17 cellular contexts compared by ENCODE assay signal in genomic region chr4:113955948-113956347, GRCh38. TPM values are rescaled to one million over a fixed set of nuclear protein-coding genes. Genes with fewer than 3 reads are reported as not detected.
DNase-seq lines count a peak whose midpoint lies in the region; ATAC-seq, FAIRE-seq and TF ChIP-seq lines count a peak whose summit lies in the region.
"Had no signal": no experiment of that assay in that cellular context is flagged by ENCODE, and none has a peak within 500 bp of the region (broad histone marks: within the 10 kb centered on the region; RNA-seq: fewer than 3 reads in every experiment).

No MANE protein-coding gene starts in this region.

- peaks cover 10% of the 10 kb centered on the region for H3K36me3 Mint-ChIP-seq in Calu3 (ENCODE audit: insufficient read depth, unreplicated experiment)
- H3K36me3 Mint-ChIP-seq: activated CD4-positive, alpha-beta memory T cell treated with anti-CD3 and anti-CD28 coated beads for 36 hours had no signal

- no TSS peak for BruUV-seq in Calu3 (replicated peaks; lab: Mats Ljungman, UMichigan)
- BruUV-seq in GM12878 (replicated peaks; lab: Mats Ljungman, UMichigan): no TSS peak

- no peaks in the 10 kb centered on the region for H3K4me1 ChIP-seq in GM12878 (ENCODE audit: control insufficient read depth, insufficient read depth, low read length)
- H3K4me1 ChIP-seq: lower lobe of right lung had no signal

- H3K36me3 ChIP-seq in GM12878 (ENCODE audit: control insufficient read depth in 2 of 2, insufficient read depth in 2 of 2, low read length in 1 of 2): no peaks in the 10 kb centered on the region
- H3K36me3 ChIP-seq: lower lobe of right lung, uterus had no signal

- no peaks in the 10 kb centered on the region for H3K27me3 Mint-ChIP-seq in Calu3 (ENCODE audit: unreplicated experiment)

- H3K9me3 Mint-ChIP-seq in Calu3 (ENCODE audit: low read depth, unreplicated experiment): no peaks in the 10 kb centered on the region
- H3K9me3 Mint-ChIP-seq: activated CD4-positive, alpha-beta memory T cell treated with anti-CD3 and anti-CD28 coated beads for 36 hours; activated T-helper 1 cell treated with anti-CD3 and anti-CD28 coated beads, Interleukin-12 subunit alpha, Interleukin-12 subunit beta, Interleukin-2, Interleukin-4 antibody, amounts not matched to agents 30 ng/mL and 10 ng/mL and 1 ng/mL, durations not matched to agents 14 hours and 24 hours and 36 hours; naive thymus-derived CD8-positive, alpha-beta T cell; stimulated activated naive CD8-positive, alpha-beta T cell treated with anti-CD3 and anti-CD28 coated beads, Interleukin-15, Interleukin-2, amounts not matched to agents 100 ng/mL and 50 ng/mL, for 24 hours had no signal

- CTCF ChIA-PET in Calu3 (lab: Charles Lee): interaction anchor here (0.5 kb wide), 1 partner anchor 115 kb away, joined by 4 read pairs; no protein-coding TSS in a partner anchor
- CTCF ChIA-PET in GM12878 (lab: Yijun Ruan, JAX): interaction anchor here (0.6 to 3.2 kb wide), 9 partner anchors 9 to 561 kb away, joined by 3 to 23 read pairs (median 5); no protein-coding TSS in a partner anchor

- no peak overlapping the region for H2AFZ ChIP-seq in GM12878 (ENCODE audit: control insufficient read depth, low read depth, low read length)

- no peaks in the 10 kb centered on the region for H3K9me3 ChIP-seq in GM12878 (replicated peaks; ENCODE audit: control insufficient read depth, insufficient read depth, low read length)
- H3K9me3 ChIP-seq: lower lobe of right lung, uterus had no signal

- RAD21 ChIA-PET in GM12878 (lab: Charles Lee; ENCODE audit: unreplicated experiment): interaction anchor here (0.6 to 3.3 kb wide), 9 partner anchors 66 to 422 kb away, joined by 3 to 25 read pairs (median 5); no protein-coding TSS in a partner anchor

- POLR2A ChIA-PET in GM12878 (lab: Charles Lee): interaction anchor here (0.6 to 2.2 kb wide), 7 partner anchors 11 to 1144 kb away, joined by 3 to 6 read pairs (median 4); no protein-coding TSS in a partner anchor

- no peaks in the 10 kb centered on the region for H3K27me3 ChIP-seq in GM12878 (replicated peaks in 1 of 2; ENCODE audit: control insufficient read depth in 2 of 2, insufficient read depth in 2 of 2, low read length in 1 of 2)
- H3K27me3 ChIP-seq: uterus had no signal

- TF ChIP-seq RAD21 in GM12878 (IDR thresholded peaks at IDR 0.05; ENCODE audit: insufficient read depth, low read depth, low read length): no peak

- no peak for TF ChIP-seq EP300 in GM12878 (IDR thresholded peaks at IDR 0.05; ENCODE audit: borderline replicate concordance in 1 of 2, control insufficient read depth in 1 of 2, low read depth in 2 of 2, low read length in 2 of 2)

- SMC1A ChIA-PET in GM12878 (lab: Charles Lee; ENCODE audit: uncharacterized antibody, unreplicated experiment): interaction anchor here (0.7 to 10.8 kb wide), 26 partner anchors 8 to 601 kb away, joined by 3 to 145 read pairs (median 4); no protein-coding TSS in a partner anchor

- no peak overlapping the region for H3K27ac ChIP-seq in GM12878 (ENCODE audit: control insufficient read depth, insufficient read depth)
- H3K27ac ChIP-seq: lower lobe of right lung, uterus had no signal

- H3K79me2 ChIP-seq in GM12878 (ENCODE audit: control insufficient read depth, insufficient read depth, low read length): no peaks in the 10 kb centered on the region

- FAIRE-seq in GM19239 (lab: Jason Lieb, UNC): peak; percentile 66
- no peak for FAIRE-seq in GM12878 (lab: Jason Lieb, UNC)
- FAIRE-seq: frontal cortex had no signal

- ATAC-seq in HG03342 (IDR thresholded peaks at IDR 0.05; ENCODE audit: unreplicated experiment): peak; percentile 50
- ATAC-seq in GM12878: peak; percentile 68
- ATAC-seq in esophagus mucosa: no peak
- no peak for ATAC-seq in GM18505 (IDR thresholded peaks at IDR 0.05; ENCODE audit: unreplicated experiment)
- ATAC-seq: lower lobe of right lung; naive thymus-derived CD8-positive, alpha-beta T cell had no signal

- in situ Hi-C loops in GM12878 (cut with MboI): loop anchor here (10.0 kb wide), 1 partner anchor 429 kb away; no protein-coding TSS in a partner anchor

- peaks cover 51% of the 10 kb centered on the region for H3K4me1 Mint-ChIP-seq in Calu3 (ENCODE audit: low read depth, unreplicated experiment)

- no peak overlapping the region for H3K9ac ChIP-seq in GM12878 (ENCODE audit: control insufficient read depth, insufficient read depth, low read length)

- H4K20me1 ChIP-seq in GM12878 (ENCODE audit: control insufficient read depth, insufficient read depth): no peaks in the 10 kb centered on the region

- WGBS in GM12878 (ENCODE audit: insufficient coverage, insufficient replicate concordance, low lambda C conversion rate, missing lambda C conversion rate): 37% methylated on average over 3 of the region's 3 CpGs

- peak overlapping the region; percentile 53 for H3K27ac Mint-ChIP-seq in Calu3 (ENCODE audit: unreplicated experiment)
- H3K27ac Mint-ChIP-seq: activated CD4-positive, alpha-beta memory T cell treated with anti-CD3 and anti-CD28 coated beads for 36 hours; activated T-helper 1 cell treated with anti-CD3 and anti-CD28 coated beads, Interleukin-12 subunit alpha, Interleukin-12 subunit beta, Interleukin-2, Interleukin-4 antibody, amounts not matched to agents 30 ng/mL and 10 ng/mL and 1 ng/mL, durations not matched to agents 14 hours and 24 hours and 36 hours; naive thymus-derived CD8-positive, alpha-beta T cell; stimulated activated naive CD8-positive, alpha-beta T cell treated with anti-CD3 and anti-CD28 coated beads, Interleukin-15, Interleukin-2, amounts not matched to agents 100 ng/mL and 50 ng/mL, for 24 hours had no signal

- TF ChIP-seq CTCF in Calu3 (IDR thresholded peaks at IDR 0.05; ENCODE audit: unreplicated experiment) (no peak), GM12878 (IDR thresholded peaks at IDR 0.05 in 2 of 3, conservative IDR thresholded peaks at IDR 0.05 in 1 of 3; ENCODE audit: control insufficient read depth in 2 of 3, extremely low read depth in 1 of 3, insufficient read depth in 1 of 3, low read depth in 3 of 3, low read length in 3 of 3) (no peak)

- no peak overlapping the region for H3K4me2 ChIP-seq in GM12878 (ENCODE audit: control insufficient read depth, insufficient read depth)

- no peak overlapping the region for H3K4me3 ChIP-seq in GM12878
- H3K4me3 ChIP-seq: lower lobe of right lung, uterus had no signal

- peak overlapping the region; percentile 26 for H3K4me3 Mint-ChIP-seq in Calu3 (ENCODE audit: low read depth, unreplicated experiment)
- H3K4me3 Mint-ChIP-seq: activated CD4-positive, alpha-beta memory T cell treated with anti-CD3 and anti-CD28 coated beads for 36 hours; activated T-helper 1 cell treated with anti-CD3 and anti-CD28 coated beads, Interleukin-12 subunit alpha, Interleukin-12 subunit beta, Interleukin-2, Interleukin-4 antibody, amounts not matched to agents 30 ng/mL and 10 ng/mL and 1 ng/mL, durations not matched to agents 14 hours and 24 hours and 36 hours; naive thymus-derived CD8-positive, alpha-beta T cell; stimulated activated naive CD8-positive, alpha-beta T cell treated with anti-CD3 and anti-CD28 coated beads, Interleukin-15, Interleukin-2, amounts not matched to agents 100 ng/mL and 50 ng/mL, for 24 hours had no signal

- intact Hi-C loops in Calu3 (cut with micrococcal nuclease; ENCODE audit: unreplicated experiment): loop anchor here (5.0 kb wide), 2 partner anchors 71 to 226 kb away; no protein-coding TSS in a partner anchor
- intact Hi-C loops in GM12878 (cut with micrococcal nuclease; ENCODE audit: unreplicated experiment): loop anchor here (10.0 kb wide), 1 partner anchor 739 kb away; no protein-coding TSS in a partner anchor

- TF ChIP-seq POLR2A in GM12878 (IDR thresholded peaks at IDR 0.05; ENCODE audit: low read depth, low read length): no peak
- no peak for TF ChIP-seq POLR2A in GM18505 (IDR thresholded peaks at IDR 0.05; ENCODE audit: borderline replicate concordance, extremely low read depth, insufficient read depth, insufficient read length)

- no peak for DNase-seq in Calu3
- DNase-seq in GM19239 (ENCODE audit: insufficient read length, low spot score): no peak
- peak; percentile 12 for DNase-seq in GM12878 (ENCODE audit: low read depth, low spot score)
- DNase-seq in activated gamma-delta T cell (lab: John Stamatoyannopoulos, UW): no peak
- no peak for DNase-seq in RPMI8226
- DNase-seq: activated CD4-positive, alpha-beta memory T cell treated with anti-CD3 and anti-CD28 coated beads for 36 hours; effector memory CD4-positive, alpha-beta T cell; lower lobe of right lung; naive thymus-derived CD8-positive, alpha-beta T cell; NCI-H187 treated with DMSO at 0.1 percent for 48 hours; uterus had no signal

TF ChIP-seq in GM12878, 131 proteins besides CTCF, POLR2A, EP300 and RAD21:
- TF ChIP-seq TCF12 (IDR thresholded peaks at IDR 0.05; ENCODE audit: low read depth, low read length) (no peak), JUNB (IDR thresholded peaks at IDR 0.05) (peak; percentile 38; the same call in 1 of the 2 replicates)

RNA-seq across cellular contexts. Expression of gene ARSJ, which starts 23.5 kb away (rescaled TPM):
- total RNA-seq in Calu3 (2022) (12.5 and 13.3 TPM in 2 replicates), GM12878 (2014; rRNA removed) (under 0.01 TPM in 1 of 2 replicates, not detected in the other), GM12878 (2014; rRNA removed; fragmentation: Illumina TruSeq; extraction: Trizol) (not detected in 2 replicates), GM12878 (2021) (not detected in 2 replicates), esophagus mucosa (6.0 TPM)
- total RNA-seq in GM12878 (2013; cell fraction: nucleolus; rRNA removed): not detected in 2 replicates
- polyA plus RNA-seq in GM12878 (2011; ENCODE audit: low read depth): not detected
- polyA plus RNA-seq in GM12878 (2011; rRNA removed) (0.04 TPM in 1 of 2 replicates, not detected in the other), GM12878 (2014; fragmentation: Illumina TruSeq; extraction: Trizol) (0.03 TPM in 1 of 2 replicates, not detected in the other), GM12878 (2014; fragmentation: Nextera tagmentation; extraction: Ambion mirVana) (under 1 TPM in 1 of 2 experiments, not detected in 1; 0.04 TPM), GM12878 (2014; rRNA removed) (0.08 TPM in 1 of 2 replicates, not detected in the other), GM12878 (2016; fragmentation: Nextera tagmentation; extraction: Ambion mirVana) (under 1 TPM in 1 of 2 experiments, not detected in 1; 0.19 TPM)
- 0.01 and 0.03 TPM in 2 replicates for polyA plus RNA-seq in GM12878 (2011; cell fraction: cytosol; rRNA removed)
- polyA plus RNA-seq in GM12878 (2011; cell fraction: nucleus; rRNA removed): 0.07 TPM in 1 of 2 replicates, not detected in the other
- polyA plus RNA-seq in GM12878 (2012): not detected in 2 replicates
- polyA minus RNA-seq in GM12878 (2011; rRNA and poly(A)+ RNA removed): not detected in 2 replicates
- not detected in 2 replicates for polyA minus RNA-seq in GM12878 (2011; cell fraction: cytosol; rRNA and poly(A)+ RNA removed)
- 0.24 TPM in 1 of 2 replicates, not detected in the other for polyA minus RNA-seq in GM12878 (2011; cell fraction: nucleus; rRNA and poly(A)+ RNA removed)
- total RNA-seq: activated T-helper 1 cell treated with anti-CD3 and anti-CD28 coated beads, Interleukin-12 subunit alpha, Interleukin-12 subunit beta, Interleukin-2, Interleukin-4 antibody, amounts not matched to agents 30 ng/mL and 10 ng/mL and 1 ng/mL, durations not matched to agents 14 hours and 24 hours and 36 hours had no signal
- polyA plus RNA-seq: naive thymus-derived CD8-positive, alpha-beta T cell had no signal

Comparison
In these comparisons a context has a peak if more than half of its experiments do, and no peak if none do; other contexts are left out.
1. ATAC-seq: peak in HG03342 (single experiment) and GM12878 (single experiment); none in esophagus mucosa (single experiment) and GM18505 (single experiment).